In the genomic region with DNA sequence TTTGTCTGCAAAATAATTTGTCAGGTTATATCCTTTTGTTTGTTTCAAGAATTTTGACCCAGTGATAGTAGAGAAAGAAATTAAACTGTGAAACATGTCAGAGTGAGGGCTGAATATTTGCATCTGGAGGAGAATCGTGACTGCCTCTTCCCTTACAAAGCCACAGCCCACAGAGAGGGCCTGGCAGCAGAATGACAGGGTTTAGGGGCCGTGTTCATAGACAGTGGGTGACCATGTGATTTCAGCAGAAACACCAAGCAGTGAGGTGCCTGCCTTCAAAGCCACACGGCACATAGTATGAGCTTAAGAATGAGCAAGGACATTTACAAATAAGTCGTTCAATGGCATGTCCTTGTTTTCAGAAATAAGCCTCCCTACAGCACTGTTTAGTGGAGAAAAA, we compare ENCODE assay signal across 1 cellular context.
TF ChIP-seq lines count a peak whose summit lies in the region.

No MANE protein-coding gene starts in this region.

TF ChIP-seq in HepG2, 621 proteins besides CTCF, POLR2A, EP300 and RAD21 (continued from another document):
- TF ChIP-seq, protein P1, sequence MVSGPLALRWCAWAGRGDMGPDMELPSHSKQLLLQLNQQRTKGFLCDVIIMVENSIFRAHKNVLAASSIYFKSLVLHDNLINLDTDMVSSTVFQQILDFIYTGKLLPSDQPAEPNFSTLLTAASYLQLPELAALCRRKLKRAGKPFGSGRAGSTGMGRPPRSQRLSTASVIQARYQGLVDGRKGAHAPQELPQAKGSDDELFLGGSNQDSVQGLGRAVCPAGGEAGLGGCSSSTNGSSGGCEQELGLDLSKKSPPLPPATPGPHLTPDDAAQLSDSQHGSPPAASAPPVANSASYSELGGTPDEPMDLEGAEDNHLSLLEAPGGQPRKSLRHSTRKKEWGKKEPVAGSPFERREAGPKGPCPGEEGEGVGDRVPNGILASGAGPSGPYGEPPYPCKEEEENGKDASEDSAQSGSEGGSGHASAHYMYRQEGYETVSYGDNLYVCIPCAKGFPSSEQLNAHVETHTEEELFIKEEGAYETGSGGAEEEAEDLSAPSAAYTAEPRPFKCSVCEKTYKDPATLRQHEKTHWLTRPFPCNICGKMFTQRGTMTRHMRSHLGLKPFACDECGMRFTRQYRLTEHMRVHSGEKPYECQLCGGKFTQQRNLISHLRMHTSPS (CRISPR knock-in tag; IDR thresholded peaks at IDR 0.05; ENCODE audit: low read depth): no peak
- no peak; the same call in 1 of the 2 replicates for TF ChIP-seq GATAD2A (CRISPR knock-in tag; IDR thresholded peaks at IDR 0.05)
- no peak for TF ChIP-seq ZNF207 (IDR thresholded peaks at IDR 0.05; ENCODE audit: borderline replicate concordance)
- TF ChIP-seq SP2 (CRISPR knock-in tag; IDR thresholded peaks at IDR 0.05): no peak
TF ChIP-seq in HepG2: peak in this region for 0.
